Comparison of ENCODE assay signal across 25 cellular contexts in genomic region chr13:65872448-65872847, GRCh38.
"Had no signal": no experiment of that assay in that cellular context is flagged by ENCODE, and none has a peak within 500 bp of the region (broad histone marks: within the 10 kb centered on the region; RNA-seq: fewer than 3 reads in every experiment).

No MANE protein-coding gene starts in this region.

- ATAC-seq: effector memory CD8-positive, alpha-beta T cell; esophagus mucosa; gastrocnemius medialis; heart right ventricle; left cardiac atrium; left lung; left ventricle myocardium superior; lower lobe of right lung had no signal

- DNase-seq: colonic mucosa; cortex of kidney; effector CD8-positive, alpha-beta T cell; effector memory CD8-positive, alpha-beta T cell; endodermal cell; erythroblast; esophagus squamous epithelium; foreskin fibroblast; foreskin melanocyte; gastrocnemius medialis; glutamatergic neuron; head of caudate nucleus; heart right ventricle; hippocampal formation; left cardiac atrium; left lung; left ventricle myocardium superior; lower lobe of right lung; mesenchymal stem cell; midbrain had no signal

- H3K27ac ChIP-seq: colonic mucosa, epithelial cell of prostate, esophagus squamous epithelium, gastrocnemius medialis, heart right ventricle, left lung, lower lobe of right lung had no signal

- H3K36me3 ChIP-seq: colonic mucosa, esophagus squamous epithelium, gastrocnemius medialis, heart right ventricle, left lung, lower lobe of right lung had no signal

- H3K27me3 ChIP-seq: colonic mucosa, esophagus squamous epithelium, gastrocnemius medialis, heart right ventricle, left lung had no signal

- H3K4me3 ChIP-seq: colonic mucosa, esophagus squamous epithelium, gastrocnemius medialis, heart right ventricle, left lung, lower lobe of right lung had no signal

- FAIRE-seq: endometrium, islet of Langerhans, keratinocyte had no signal

- H3K4me1 ChIP-seq: colonic mucosa, esophagus squamous epithelium, gastrocnemius medialis, heart right ventricle, left lung, lower lobe of right lung had no signal

- H3K9me3 ChIP-seq: colonic mucosa, esophagus squamous epithelium, gastrocnemius medialis, heart right ventricle, left lung, lower lobe of right lung had no signal
